Comparison of ENCODE assay signal across 33 cellular contexts in the genomic region with DNA sequence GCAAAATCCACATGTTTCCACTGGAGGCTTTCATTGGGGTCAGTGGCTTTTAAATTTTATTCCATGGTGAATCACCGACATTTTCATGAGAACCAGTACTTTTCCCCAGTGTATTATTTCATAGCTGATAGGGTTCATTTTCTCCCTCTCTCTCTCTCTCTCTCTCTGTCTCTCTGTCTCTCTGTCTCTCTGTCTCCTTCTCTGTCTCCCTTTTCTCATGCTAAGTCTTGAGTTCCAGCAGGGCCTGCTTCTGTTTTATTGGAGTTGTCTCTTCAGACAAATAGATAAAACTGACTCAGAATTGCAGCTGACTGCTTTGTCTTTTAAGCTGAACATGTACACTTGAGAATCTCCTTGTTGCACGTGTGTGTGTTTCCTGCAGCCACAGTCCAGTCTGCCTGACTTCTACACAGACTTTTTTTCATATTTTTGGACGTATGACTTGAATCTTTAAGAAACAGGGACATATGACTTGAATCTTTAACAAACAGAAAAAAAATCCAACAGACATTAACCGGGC.
A peak's percentile ranks its signal among the peaks of the same experiment; 100 is the strongest.
DNase-seq lines count a peak whose midpoint lies in the region; ATAC-seq and TF ChIP-seq lines count a peak whose summit lies in the region.
"Had no signal": no experiment of that assay in that cellular context is flagged by ENCODE, and none has a peak within 500 bp of the region (broad histone marks: within the 10 kb centered on the region; RNA-seq: fewer than 3 reads in every experiment).

No MANE protein-coding gene starts in this region.

- no peak overlapping the region for H3K4me3 Mint-ChIP-seq in activated CD4-positive, alpha-beta T cell treated with anti-CD3 and anti-CD28 coated beads, Interleukin-2, amount 10 ng/mL, durations not matched to agents 24 days and 14 days
- no peak overlapping the region for H3K4me3 Mint-ChIP-seq in activated CD4-positive, alpha-beta T cell treated with anti-CD3 and anti-CD28 coated beads for 36 hours
- H3K4me3 Mint-ChIP-seq: activated CD8-positive, alpha-beta T cell treated with anti-CD3 and anti-CD28 coated beads, Interleukin-2, amount 10 ng/mL, durations not matched to agents 7 days and 5 days; naive B cell; T-helper 2 cell treated with Interferon-gamma antibody and Interleukin-4, amounts not matched to agents 5 μg/mL and 100 μg/mL, for 36 hours had no signal

- H3K36me3 Mint-ChIP-seq in activated CD4-positive, alpha-beta T cell treated with anti-CD3 and anti-CD28 coated beads, Interleukin-2, amount 10 ng/mL, durations not matched to agents 24 days and 14 days (ENCODE audit: low read depth) = peaks cover 8% of the 10 kb centered on the region
- peaks cover 37% of the 10 kb centered on the region for H3K36me3 Mint-ChIP-seq in activated CD4-positive, alpha-beta T cell treated with anti-CD3 and anti-CD28 coated beads for 36 hours (ENCODE audit: low read depth)

- TF ChIP-seq EP300 in gastroesophageal sphincter (IDR thresholded peaks at IDR 0.05) = no peak

- 49 to 56% methylated on average over 3 to 4 of the region's 4 CpGs for WGBS in gastroesophageal sphincter (ENCODE audit: low coverage in 1 of 2), 2 donors

- H3K79me2 ChIP-seq in PC-3 (ENCODE audit: low read length) = 0 out of 2 replicates have a peak, but pooled peaks cover 14% of the 10 kb centered on the region
- no peaks in the 10 kb centered on the region for H3K79me2 ChIP-seq in osteoblast (ENCODE audit: insufficient read depth, low read length)

- POLR2A ChIA-PET in activated CD4-positive, alpha-beta T cell treated with anti-CD3 and anti-CD28 coated beads for 36 hours (lab: Charles Lee) = interaction anchor here (0.6 kb wide), 1 partner anchor 119 kb away, joined by 3 read pairs; no protein-coding TSS in a partner anchor
- POLR2A ChIA-PET in PC-3 (lab: Charles Lee; ENCODE audit: unreplicated experiment) = no interaction called here

- H3K36me3 ChIP-seq in PC-3 (ENCODE audit: low read depth, low read length) = peaks cover 16% of the 10 kb centered on the region
- H3K36me3 ChIP-seq in osteoblast (ENCODE audit: insufficient read depth, low read length) = no peaks in the 10 kb centered on the region
- peaks cover 6% of the 10 kb centered on the region; the same call in 1 of the 2 replicates for H3K36me3 ChIP-seq in MG63
- no peaks in the 10 kb centered on the region for H3K36me3 ChIP-seq in gastroesophageal sphincter
- H3K36me3 ChIP-seq: HAP-1, sigmoid colon had no signal

- TF ChIP-seq POLR2A in gastroesophageal sphincter (IDR thresholded peaks at IDR 0.05) = no peak

- no peak for DNase-seq in activated CD4-positive, alpha-beta T cell treated with anti-CD3 and anti-CD28 coated beads, Interleukin-2, amount 10 ng/mL, durations not matched to agents 24 days and 14 days
- DNase-seq in activated CD4-positive, alpha-beta T cell treated with anti-CD3 and anti-CD28 coated beads for 36 hours = no peak
- DNase-seq in PC-3 (no peak), coronary artery (ENCODE audit: low spot score) (no peak), osteoblast (ENCODE audit: insufficient read length, low spot score, missing footprints) (no peak), MG63 (no peak), GM19238 (ENCODE audit: insufficient read length, low spot score) (no peak)
- DNase-seq: activated CD8-positive, alpha-beta T cell treated with anti-CD3 and anti-CD28 coated beads, Interleukin-2, amount 10 ng/mL, durations not matched to agents 7 days and 5 days; activated gamma-delta T cell; Caco-2; effector CD8-positive, alpha-beta T cell; islet precursor cell; Kasumi-1; left ventricle myocardium superior; midbrain; naive B cell; NCI-H146; NCI-H748 treated with DMSO at 0.1 percent for 48 hours; nucleus accumbens; psoas muscle; SHP77 treated with DMSO at 0.1 percent for 48 hours; sigmoid colon; stimulated activated CD4-positive, alpha-beta T cell treated with anti-CD3 and anti-CD28 coated beads, Interleukin-4, amount 100 ng/mL, for 4 hours; substantia nigra; upper lobe of left lung had no signal

- no peaks in the 10 kb centered on the region for H3K9me3 ChIP-seq in PC-3 (ENCODE audit: low read length)
- H3K9me3 ChIP-seq in osteoblast (ENCODE audit: low read depth, low read length) = no peaks in the 10 kb centered on the region
- peaks cover 9% of the 10 kb centered on the region for H3K9me3 ChIP-seq in MG63
- no peaks in the 10 kb centered on the region for H3K9me3 ChIP-seq in gastroesophageal sphincter
- H3K9me3 ChIP-seq: Caco-2, HAP-1, psoas muscle, sigmoid colon, upper lobe of left lung had no signal

- H3K4me2 ChIP-seq in PC-3 (ENCODE audit: low read length) (no peak overlapping the region), osteoblast (ENCODE audit: insufficient read depth, low read length) (no peak overlapping the region)

- H3K4me1 Mint-ChIP-seq in activated CD4-positive, alpha-beta T cell treated with anti-CD3 and anti-CD28 coated beads, Interleukin-2, amount 10 ng/mL, durations not matched to agents 24 days and 14 days = peaks cover 26% of the 10 kb centered on the region
- H3K4me1 Mint-ChIP-seq in activated CD4-positive, alpha-beta T cell treated with anti-CD3 and anti-CD28 coated beads for 36 hours = peaks cover 19% of the 10 kb centered on the region
- H3K4me1 Mint-ChIP-seq: naive B cell had no signal

- ATAC-seq in activated CD4-positive, alpha-beta T cell treated with anti-CD3 and anti-CD28 coated beads for 36 hours = no peak
- no peak for ATAC-seq in PC-3
- no peak for ATAC-seq in gastroesophageal sphincter
- ATAC-seq: activated CD8-positive, alpha-beta T cell treated with anti-CD3 and anti-CD28 coated beads, Interleukin-2, amount 10 ng/mL, durations not matched to agents 7 days and 5 days; left ventricle myocardium superior; Panc1; psoas muscle had no signal

- no peak overlapping the region for H3K4me3 ChIP-seq in PC-3 (ENCODE audit: low read length)
- no peak overlapping the region for H3K4me3 ChIP-seq in coronary artery
- H3K4me3 ChIP-seq in osteoblast (ENCODE audit: insufficient read depth, low read length) = no peak overlapping the region
- H3K4me3 ChIP-seq in MG63 = no peak overlapping the region
- no peak overlapping the region for H3K4me3 ChIP-seq in gastroesophageal sphincter
- H3K4me3 ChIP-seq: HAP-1, psoas muscle, sigmoid colon, upper lobe of left lung had no signal

- no TSS peak for BruUV-seq in PC-3 (replicated peaks; lab: Mats Ljungman, UMichigan)

- peak overlapping the region; percentile 7 for H3K27ac Mint-ChIP-seq in activated CD4-positive, alpha-beta T cell treated with anti-CD3 and anti-CD28 coated beads, Interleukin-2, amount 10 ng/mL, durations not matched to agents 24 days and 14 days
- no peak overlapping the region for H3K27ac Mint-ChIP-seq in activated CD4-positive, alpha-beta T cell treated with anti-CD3 and anti-CD28 coated beads for 36 hours
- H3K27ac Mint-ChIP-seq: activated CD8-positive, alpha-beta T cell treated with anti-CD3 and anti-CD28 coated beads, Interleukin-2, amount 10 ng/mL, durations not matched to agents 7 days and 5 days; naive B cell; T-helper 2 cell treated with Interferon-gamma antibody and Interleukin-4, amounts not matched to agents 5 μg/mL and 100 μg/mL, for 36 hours had no signal

- H3K4me1 ChIP-seq in PC-3 (ENCODE audit: insufficient read depth, low read length) (peaks cover 54% of the 10 kb centered on the region), osteoblast (ENCODE audit: insufficient read depth, low read length) (peaks cover 42% of the 10 kb centered on the region), gastroesophageal sphincter (peaks cover 0 to 24% (median 7%) of the 10 kb centered on the region in 3 donors)
- H3K4me1 ChIP-seq: psoas muscle had no signal

- H3K9ac ChIP-seq in PC-3 (ENCODE audit: low read length) = no peak overlapping the region

- H3K27me3 ChIP-seq in PC-3 (ENCODE audit: low read length) = no peaks in the 10 kb centered on the region
- no peaks in the 10 kb centered on the region for H3K27me3 ChIP-seq in osteoblast (ENCODE audit: insufficient read depth, low read length)
- no peaks in the 10 kb centered on the region for H3K27me3 ChIP-seq in MG63
- no peaks in the 10 kb centered on the region for H3K27me3 ChIP-seq in gastroesophageal sphincter
- H3K27me3 ChIP-seq: sigmoid colon, upper lobe of left lung had no signal

- H3K27ac ChIP-seq in PC-3 (ENCODE audit: low read length) = peak overlapping the region; percentile 2; the same call in 1 of the 2 replicates
- H3K27ac ChIP-seq in coronary artery = peak overlapping the region; percentile 84 to 95
- H3K27ac ChIP-seq in osteoblast (ENCODE audit: low read depth, low read length) = peak overlapping the region; percentile 82
- H3K27ac ChIP-seq in gastroesophageal sphincter = no peak overlapping the region
- H3K27ac ChIP-seq: 22Rv1, C4-2B, epithelial cell of prostate, HL-60, psoas muscle, upper lobe of left lung had no signal

- CTCF ChIA-PET in activated CD4-positive, alpha-beta T cell treated with anti-CD3 and anti-CD28 coated beads for 36 hours (lab: Charles Lee) = interaction anchor here (0.7 to 1.1 kb wide), 4 partner anchors 45 to 1792 kb away, joined by 3 to 6 read pairs (median 4); no protein-coding TSS in a partner anchor
- CTCF ChIA-PET in PC-3 (lab: Charles Lee) = no interaction called here

- peaks cover 16% of the 10 kb centered on the region for H3F3A ChIP-seq in PC-3 (ENCODE audit: low read length, unreplicated experiment)

- H3K9me2 ChIP-seq in PC-3 (replicated peaks; ENCODE audit: low read length) = no peaks in the 10 kb centered on the region

- H3K27me3 Mint-ChIP-seq in activated CD4-positive, alpha-beta T cell treated with anti-CD3 and anti-CD28 coated beads, Interleukin-2, amount 10 ng/mL, durations not matched to agents 24 days and 14 days = no peaks in the 10 kb centered on the region
- no peaks in the 10 kb centered on the region for H3K27me3 Mint-ChIP-seq in activated CD4-positive, alpha-beta T cell treated with anti-CD3 and anti-CD28 coated beads for 36 hours
- H3K27me3 Mint-ChIP-seq: naive B cell had no signal

- intact Hi-C loops in activated CD4-positive, alpha-beta T cell treated with anti-CD3 and anti-CD28 coated beads, Interleukin-2, amount 10 ng/mL, durations not matched to agents 24 days and 14 days (cut with micrococcal nuclease) = no loop called here
- intact Hi-C loops in activated CD4-positive, alpha-beta T cell treated with anti-CD3 and anti-CD28 coated beads for 36 hours (cut with DNase I, micrococcal nuclease) = loop anchor here in 1 of 2 experiments (2.0 kb wide), 1 partner anchor 71 kb away; a partner anchor contains a TSS
- intact Hi-C loops in PC-3 (cut with micrococcal nuclease) = no loop called here

- H3K9me3 Mint-ChIP-seq in activated CD4-positive, alpha-beta T cell treated with anti-CD3 and anti-CD28 coated beads, Interleukin-2, amount 10 ng/mL, durations not matched to agents 24 days and 14 days = no peaks in the 10 kb centered on the region
- H3K9me3 Mint-ChIP-seq in activated CD4-positive, alpha-beta T cell treated with anti-CD3 and anti-CD28 coated beads for 36 hours (ENCODE audit: low read depth) = no peaks in the 10 kb centered on the region
- H3K9me3 Mint-ChIP-seq: naive B cell; T-helper 2 cell treated with Interferon-gamma antibody and Interleukin-4, amounts not matched to agents 5 μg/mL and 100 μg/mL, for 36 hours had no signal

- H4K20me1 ChIP-seq in PC-3 (ENCODE audit: low read length) = no peaks in the 10 kb centered on the region
- H4K20me1 ChIP-seq in osteoblast (ENCODE audit: insufficient read depth, low read length) = no peaks in the 10 kb centered on the region

- H2AFZ ChIP-seq in PC-3 (ENCODE audit: low read length) = no peak overlapping the region
- H2AFZ ChIP-seq in osteoblast (ENCODE audit: low read length) = no peak overlapping the region

- TF ChIP-seq CTCF in PC-3 (conservative IDR thresholded peaks at IDR 0.05; ENCODE audit: low read depth, low read length) (no peak), coronary artery (IDR thresholded peaks at IDR 0.05) (no peak), osteoblast (IDR thresholded peaks at IDR 0.05; ENCODE audit: extremely low read depth, low read depth, low read length) (no peak), gastroesophageal sphincter (IDR thresholded peaks at IDR 0.05) (no peak)

Comparison
In these comparisons a context has a peak if more than half of its experiments do, and no peak if none do; other contexts are left out.
1. H3K27ac ChIP-seq: peak in PC-3 (single experiment), coronary artery (2 of 2) and osteoblast (single experiment); none in gastroesophageal sphincter (0 of 4).